Comparison of ENCODE assay signal across 23 cellular contexts in genomic region chrX:38798956-38799355, GRCh38. TPM values are rescaled to one million over a fixed set of nuclear protein-coding genes. Genes with fewer than 3 reads are reported as not detected.
DNase-seq lines count a peak whose midpoint lies in the region; TF ChIP-seq lines count a peak whose summit lies in the region.
"Had no signal": no experiment of that assay in that cellular context is flagged by ENCODE, and none has a peak within 500 bp of the region (broad histone marks: within the 10 kb centered on the region; RNA-seq: fewer than 3 reads in every experiment).

No MANE protein-coding gene starts in this region.

- H3K4me3 ChIP-seq in choroid plexus epithelial cell (ENCODE audit: low read depth, low read length) = no peak overlapping the region
- no peak overlapping the region for H3K4me3 ChIP-seq in osteoblast (ENCODE audit: insufficient read depth, low read length)
- H3K4me3 ChIP-seq: hepatocyte, lower lobe of right lung, right atrium auricular region had no signal

- H2AFZ ChIP-seq in osteoblast (ENCODE audit: low read length) = no peak overlapping the region
- H2AFZ ChIP-seq: hepatocyte had no signal

- H3K79me2 ChIP-seq in osteoblast (ENCODE audit: insufficient read depth, low read length) = peaks cover 7% of the 10 kb centered on the region

- H3K4me2 ChIP-seq in osteoblast (ENCODE audit: insufficient read depth, low read length) = peak overlapping the region; percentile 33
- H3K4me2 ChIP-seq: hepatocyte had no signal

- peak overlapping the region; percentile 37 for H3K27ac ChIP-seq in osteoblast (ENCODE audit: low read depth, low read length)
- H3K27ac ChIP-seq: hepatocyte, lower lobe of right lung, right atrium auricular region had no signal

- TF ChIP-seq CTCF in choroid plexus epithelial cell (conservative IDR thresholded peaks at IDR 0.05; ENCODE audit: low read depth, low read length) (no peak), osteoblast (IDR thresholded peaks at IDR 0.05; ENCODE audit: extremely low read depth, low read depth, low read length) (no peak)

- no peaks in the 10 kb centered on the region for H4K20me1 ChIP-seq in osteoblast (ENCODE audit: insufficient read depth, low read length)

- peak; percentile 90 for DNase-seq in EH (ENCODE audit: low read depth)
- DNase-seq in NCI-H69 (lab: John Stamatoyannopoulos, UW) = peak; percentile 11
- peak; percentile 59 for DNase-seq in choroid plexus epithelial cell (ENCODE audit: low read depth)
- peak; percentile 30 for DNase-seq in osteoblast (ENCODE audit: insufficient read length, low spot score, missing footprints)
- no peak for DNase-seq in SKM-1 (lab: John Stamatoyannopoulos, UW; ENCODE audit: unreplicated experiment)
- no peak for DNase-seq in NCI-H510A treated with DMSO at 0.1 percent for 48 hours (lab: John Stamatoyannopoulos, UW)
- no peak for DNase-seq in stimulated activated CD4-positive, alpha-beta T cell treated with anti-CD3 and anti-CD28 coated beads, Interleukin-15, amount 100 ng/mL, for 24 hours
- DNase-seq in stimulated activated CD4-positive, alpha-beta T cell treated with anti-CD3 and anti-CD28 coated beads, Interleukin-2, amount 100 ng/mL, for 24 hours = no peak
- DNase-seq: activated CD4-positive, alpha-beta memory T cell treated with anti-CD3 and anti-CD28 coated beads, Interleukin-2, amount 10 ng/mL, durations not matched to agents 7 days and 5 days; activated T-cell treated with anti-CD3 and anti-CD28 coated beads, Interleukin-2, amount 50 U/mL, for 4 hours; BE2C; Caco-2; central memory CD4-positive, alpha-beta T cell; effector CD8-positive, alpha-beta T cell; islet precursor cell; lower lobe of right lung; NCI-H1105 treated with DMSO at 0.1 percent for 48 hours; NCI-H748 treated with DMSO at 0.1 percent for 48 hours; OCI-M1; SIG-M5; T-helper 17 cell had no signal

- no peaks in the 10 kb centered on the region for H3K9me3 ChIP-seq in osteoblast (ENCODE audit: low read depth, low read length)
- H3K9me3 ChIP-seq: BE2C, Caco-2, lower lobe of right lung, right atrium auricular region had no signal

- peaks cover 3% of the 10 kb centered on the region for H3K27me3 ChIP-seq in osteoblast (ENCODE audit: insufficient read depth, low read length)
- H3K27me3 ChIP-seq: BE2C, hepatocyte, right atrium auricular region had no signal

- peaks cover 12% of the 10 kb centered on the region for H3K4me1 ChIP-seq in osteoblast (ENCODE audit: insufficient read depth, low read length)
- H3K4me1 ChIP-seq: Caco-2, lower lobe of right lung had no signal

- H3K36me3 ChIP-seq in osteoblast (ENCODE audit: insufficient read depth, low read length) = no peaks in the 10 kb centered on the region
- H3K36me3 ChIP-seq: BE2C, lower lobe of right lung, right atrium auricular region had no signal

RNA-seq across cellular contexts. Expression of gene MID1IP1, which starts 2.3 kb away (rescaled TPM):
- total RNA-seq in osteoblast = 125 and 127 TPM in 2 replicates

Comparison
In these comparisons a context has a peak if more than half of its experiments do, and no peak if none do; other contexts are left out.
1. DNase-seq: peak in EH (single experiment), NCI-H69 (single experiment), choroid plexus epithelial cell (single experiment) and osteoblast (single experiment); none in SKM-1 (single experiment), NCI-H510A treated with DMSO at 0.1 percent for 48 hours (single experiment), stimulated activated CD4-positive, alpha-beta T cell treated with anti-CD3 and anti-CD28 coated beads, Interleukin-15, amount 100 ng/mL, for 24 hours (single experiment) and stimulated activated CD4-positive, alpha-beta T cell treated with anti-CD3 and anti-CD28 coated beads, Interleukin-2, amount 100 ng/mL, for 24 hours (0 of 2).